Comparison of ENCODE assay signal across 1 cellular context in the genomic region with DNA sequence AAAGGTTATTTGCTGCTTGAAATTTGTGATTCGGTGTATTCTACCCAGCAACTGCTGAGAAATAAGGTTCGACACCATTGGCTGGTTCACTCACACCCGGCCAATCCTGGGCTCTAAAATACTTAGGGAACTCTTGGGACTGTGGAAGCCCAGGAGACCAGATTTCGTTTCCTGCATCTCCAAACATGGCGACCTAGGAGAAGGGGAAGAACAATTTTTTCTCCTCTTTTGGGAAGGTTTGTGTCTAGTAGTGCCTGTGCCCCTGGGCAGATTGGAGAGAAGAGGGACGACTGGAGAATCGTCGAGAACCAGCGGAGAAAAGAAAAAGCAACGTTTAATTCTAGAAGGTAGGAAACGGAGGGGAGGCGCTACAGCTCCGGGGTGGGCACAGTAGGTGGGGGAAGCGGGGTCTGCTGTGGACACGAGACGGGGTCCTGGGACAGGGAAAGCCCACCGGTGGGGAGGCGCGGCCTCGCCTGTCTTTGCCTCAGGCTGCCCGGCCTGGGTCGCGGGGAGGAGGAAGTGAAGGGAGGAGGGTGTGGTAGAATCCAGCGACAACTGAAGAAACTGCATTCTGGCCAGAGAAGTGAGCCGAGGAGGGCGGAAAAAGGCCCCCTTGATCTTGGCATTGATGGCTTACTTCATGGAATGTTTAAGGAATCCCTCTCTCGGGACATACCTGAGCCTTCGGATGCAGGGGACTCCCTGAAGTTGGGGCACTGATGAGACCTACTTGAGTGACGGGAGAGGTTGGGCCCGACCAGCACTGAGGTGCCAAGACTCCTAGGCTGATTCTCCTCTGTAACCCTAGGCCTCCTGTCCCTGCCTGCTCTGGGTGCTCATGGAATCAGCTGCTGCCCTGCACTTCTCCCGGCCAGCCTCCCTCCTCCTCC.
TF ChIP-seq lines count a peak whose summit lies in the region.

A gene (plus strand): TSS at position 160 of the 893 bp plus-strand sequence. CDS start 682 bp downstream, at position 842.

TF ChIP-seq in HepG2, 621 proteins besides CTCF, POLR2A, EP300 and RAD21 (continued from another document and continues in another):
- TF ChIP-seq, protein P1, sequence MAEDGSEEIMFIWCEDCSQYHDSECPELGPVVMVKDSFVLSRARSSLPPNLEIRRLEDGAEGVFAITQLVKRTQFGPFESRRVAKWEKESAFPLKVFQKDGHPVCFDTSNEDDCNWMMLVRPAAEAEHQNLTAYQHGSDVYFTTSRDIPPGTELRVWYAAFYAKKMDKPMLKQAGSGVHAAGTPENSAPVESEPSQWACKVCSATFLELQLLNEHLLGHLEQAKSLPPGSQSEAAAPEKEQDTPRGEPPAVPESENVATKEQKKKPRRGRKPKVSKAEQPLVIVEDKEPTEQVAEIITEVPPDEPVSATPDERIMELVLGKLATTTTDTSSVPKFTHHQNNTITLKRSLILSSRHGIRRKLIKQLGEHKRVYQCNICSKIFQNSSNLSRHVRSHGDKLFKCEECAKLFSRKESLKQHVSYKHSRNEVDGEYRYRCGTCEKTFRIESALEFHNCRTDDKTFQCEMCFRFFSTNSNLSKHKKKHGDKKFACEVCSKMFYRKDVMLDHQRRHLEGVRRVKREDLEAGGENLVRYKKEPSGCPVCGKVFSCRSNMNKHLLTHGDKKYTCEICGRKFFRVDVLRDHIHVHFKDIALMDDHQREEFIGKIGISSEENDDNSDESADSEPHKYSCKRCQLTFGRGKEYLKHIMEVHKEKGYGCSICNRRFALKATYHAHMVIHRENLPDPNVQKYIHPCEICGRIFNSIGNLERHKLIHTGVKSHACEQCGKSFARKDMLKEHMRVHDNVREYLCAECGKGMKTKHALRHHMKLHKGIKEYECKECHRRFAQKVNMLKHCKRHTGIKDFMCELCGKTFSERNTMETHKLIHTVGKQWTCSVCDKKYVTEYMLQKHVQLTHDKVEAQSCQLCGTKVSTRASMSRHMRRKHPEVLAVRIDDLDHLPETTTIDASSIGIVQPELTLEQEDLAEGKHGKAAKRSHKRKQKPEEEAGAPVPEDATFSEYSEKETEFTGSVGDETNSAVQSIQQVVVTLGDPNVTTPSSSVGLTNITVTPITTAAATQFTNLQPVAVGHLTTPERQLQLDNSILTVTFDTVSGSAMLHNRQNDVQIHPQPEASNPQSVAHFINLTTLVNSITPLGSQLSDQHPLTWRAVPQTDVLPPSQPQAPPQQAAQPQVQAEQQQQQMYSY (CRISPR knock-in tag; IDR thresholded peaks at IDR 0.05), result peak; percentile 74; the same call in 1 of the 2 replicates
- TF ChIP-seq REPIN1 (CRISPR knock-in tag; IDR thresholded peaks at IDR 0.05; ENCODE audit: borderline replicate concordance, low read depth) (peak; percentile 18; the same call in 1 of the 2 replicates), KDM2A (CRISPR knock-in tag; IDR thresholded peaks at IDR 0.05; ENCODE audit: borderline replicate concordance, low read depth) (0 out of 2 replicates have a peak, but pooled peaks have one; percentile 12), ZNF44 (CRISPR knock-in tag; IDR thresholded peaks at IDR 0.05) (no peak), NCOA5 (CRISPR knock-in tag; IDR thresholded peaks at IDR 0.05) (no peak), JUND (CRISPR knock-in tag; IDR thresholded peaks at IDR 0.05) (no peak), RCOR2 (CRISPR knock-in tag; IDR thresholded peaks at IDR 0.05) (no peak), ARID2 (CRISPR knock-in tag; IDR thresholded peaks at IDR 0.05; ENCODE audit: borderline replicate concordance) (0 out of 2 replicates have a peak, but pooled peaks have one; percentile 15), AGO1 (IDR thresholded peaks at IDR 0.05; ENCODE audit: low read depth, low read length, poor library complexity, severe bottlenecking) (no peak), ZC3H13 (CRISPR knock-in tag; IDR thresholded peaks at IDR 0.05) (peak; percentile 71), ZKSCAN8 (CRISPR knock-in tag; IDR thresholded peaks at IDR 0.05; ENCODE audit: borderline replicate concordance) (no peak), NFKB2 (CRISPR knock-in tag; IDR thresholded peaks at IDR 0.05; ENCODE audit: borderline replicate concordance) (peak; percentile 46; the same call in 1 of the 2 replicates), ZNF230 (CRISPR knock-in tag; IDR thresholded peaks at IDR 0.05) (no peak), ZNF510 (CRISPR knock-in tag; IDR thresholded peaks at IDR 0.05; ENCODE audit: low read depth) (no peak), THAP11 (CRISPR knock-in tag; IDR thresholded peaks at IDR 0.05) (0 out of 2 replicates have a peak, but pooled peaks have one; percentile 5), DMAP1 (CRISPR knock-in tag; IDR thresholded peaks at IDR 0.05) (peak; percentile 43; the same call in 1 of the 2 replicates), ASH2L (IDR thresholded peaks at IDR 0.05; ENCODE audit: insufficient read length, low read depth, low read length) (no peak), ZNF232 (CRISPR knock-in tag; IDR thresholded peaks at IDR 0.05; ENCODE audit: borderline replicate concordance) (0 out of 2 replicates have a peak, but pooled peaks have one; percentile 53), ZSCAN9 (CRISPR knock-in tag; IDR thresholded peaks at IDR 0.05; ENCODE audit: borderline replicate concordance) (no peak), PHF8 (CRISPR knock-in tag; IDR thresholded peaks at IDR 0.05) (peak; percentile 67), KLF15 (CRISPR knock-in tag; IDR thresholded peaks at IDR 0.05; ENCODE audit: borderline replicate concordance) (no peak), KLF6 (CRISPR knock-in tag; IDR thresholded peaks at IDR 0.05) (no peak), NFE2L2 (IDR thresholded peaks at IDR 0.05; ENCODE audit: low read length) (no peak), ZNF816 (CRISPR knock-in tag; IDR thresholded peaks at IDR 0.05; ENCODE audit: borderline replicate concordance) (0 out of 2 replicates have a peak, but pooled peaks have one; percentile 68), FOSL1 (CRISPR knock-in tag; IDR thresholded peaks at IDR 0.05; ENCODE audit: borderline replicate concordance) (no peak), GATAD1 (CRISPR knock-in tag; IDR thresholded peaks at IDR 0.05) (no peak), PHF20 (CRISPR knock-in tag; IDR thresholded peaks at IDR 0.05) (no peak; the same call in 1 of the 2 replicates), PRPF4 (IDR thresholded peaks at IDR 0.05; ENCODE audit: low read depth, low read length, poor library complexity, severe bottlenecking) (no peak), GABPB1 (CRISPR knock-in tag; IDR thresholded peaks at IDR 0.05) (peak; percentile 29; the same call in 1 of the 2 replicates), ZFAT (CRISPR knock-in tag; conservative IDR thresholded peaks at IDR 0.05) (no peak), KAT8 (CRISPR knock-in tag; IDR thresholded peaks at IDR 0.05) (peak; percentile 70), ZNF598 (CRISPR knock-in tag; IDR thresholded peaks at IDR 0.05; ENCODE audit: borderline replicate concordance) (no peak), REXO4 (CRISPR knock-in tag; IDR thresholded peaks at IDR 0.05; ENCODE audit: borderline replicate concordance) (no peak), ZZZ3 (CRISPR knock-in tag; IDR thresholded peaks at IDR 0.05; ENCODE audit: borderline replicate concordance) (no peak), CEBPG (CRISPR knock-in tag; IDR thresholded peaks at IDR 0.05) (no peak), TOE1 (CRISPR knock-in tag; IDR thresholded peaks at IDR 0.05) (no peak), ZNF724P (CRISPR knock-in tag; IDR thresholded peaks at IDR 0.05; ENCODE audit: borderline replicate concordance) (no peak), POGZ (CRISPR knock-in tag; IDR thresholded peaks at IDR 0.05) (no peak), ZMYM2 (CRISPR knock-in tag; IDR thresholded peaks at IDR 0.05) (no peak), ZMYM4 (CRISPR knock-in tag; IDR thresholded peaks at IDR 0.05) (0 out of 2 replicates have a peak, but pooled peaks have one; percentile 29), HNRNPLL (IDR thresholded peaks at IDR 0.05; ENCODE audit: low read depth, low read length, poor library complexity, severe bottlenecking) (no peak), KDM6A (CRISPR knock-in tag; IDR thresholded peaks at IDR 0.05; ENCODE audit: low read depth) (no peak), TEAD3 (CRISPR knock-in tag; optimal IDR thresholded peaks at IDR 0.05; ENCODE audit: borderline replicate concordance) (no peak)
- TF ChIP-seq, protein P2, sequence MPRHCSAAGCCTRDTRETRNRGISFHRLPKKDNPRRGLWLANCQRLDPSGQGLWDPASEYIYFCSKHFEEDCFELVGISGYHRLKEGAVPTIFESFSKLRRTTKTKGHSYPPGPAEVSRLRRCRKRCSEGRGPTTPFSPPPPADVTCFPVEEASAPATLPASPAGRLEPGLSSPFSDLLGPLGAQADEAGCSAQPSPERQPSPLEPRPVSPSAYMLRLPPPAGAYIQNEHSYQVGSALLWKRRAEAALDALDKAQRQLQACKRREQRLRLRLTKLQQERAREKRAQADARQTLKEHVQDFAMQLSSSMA (CRISPR knock-in tag; IDR thresholded peaks at IDR 0.05), result no peak
- TF ChIP-seq, protein P3, sequence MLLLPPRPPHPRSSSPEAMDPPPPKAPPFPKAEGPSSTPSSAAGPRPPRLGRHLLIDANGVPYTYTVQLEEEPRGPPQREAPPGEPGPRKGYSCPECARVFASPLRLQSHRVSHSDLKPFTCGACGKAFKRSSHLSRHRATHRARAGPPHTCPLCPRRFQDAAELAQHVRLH (CRISPR knock-in tag; IDR thresholded peaks at IDR 0.05; ENCODE audit: borderline replicate concordance, low read depth), result no peak
- TF ChIP-seq, protein P4, sequence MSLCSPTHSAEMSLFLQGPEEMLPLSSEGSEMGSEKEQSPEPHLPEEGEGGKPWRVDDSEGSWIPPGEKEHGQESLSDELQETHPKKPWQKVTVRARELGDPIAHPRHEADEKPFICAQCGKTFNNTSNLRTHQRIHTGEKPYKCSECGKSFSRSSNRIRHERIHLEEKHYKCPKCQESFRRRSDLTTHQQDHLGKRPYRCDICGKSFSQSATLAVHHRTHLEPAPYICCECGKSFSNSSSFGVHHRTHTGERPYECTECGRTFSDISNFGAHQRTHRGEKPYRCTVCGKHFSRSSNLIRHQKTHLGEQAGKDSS (CRISPR knock-in tag; IDR thresholded peaks at IDR 0.05; ENCODE audit: borderline replicate concordance, low read depth), result no peak
- TF ChIP-seq, protein P5, sequence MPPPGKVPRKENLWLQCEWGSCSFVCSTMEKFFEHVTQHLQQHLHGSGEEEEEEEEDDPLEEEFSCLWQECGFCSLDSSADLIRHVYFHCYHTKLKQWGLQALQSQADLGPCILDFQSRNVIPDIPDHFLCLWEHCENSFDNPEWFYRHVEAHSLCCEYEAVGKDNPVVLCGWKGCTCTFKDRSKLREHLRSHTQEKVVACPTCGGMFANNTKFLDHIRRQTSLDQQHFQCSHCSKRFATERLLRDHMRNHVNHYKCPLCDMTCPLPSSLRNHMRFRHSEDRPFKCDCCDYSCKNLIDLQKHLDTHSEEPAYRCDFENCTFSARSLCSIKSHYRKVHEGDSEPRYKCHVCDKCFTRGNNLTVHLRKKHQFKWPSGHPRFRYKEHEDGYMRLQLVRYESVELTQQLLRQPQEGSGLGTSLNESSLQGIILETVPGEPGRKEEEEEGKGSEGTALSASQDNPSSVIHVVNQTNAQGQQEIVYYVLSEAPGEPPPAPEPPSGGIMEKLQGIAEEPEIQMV (CRISPR knock-in tag; IDR thresholded peaks at IDR 0.05; ENCODE audit: low read depth), result no peak; the same call in 1 of the 2 replicates
- TF ChIP-seq, protein P6, sequence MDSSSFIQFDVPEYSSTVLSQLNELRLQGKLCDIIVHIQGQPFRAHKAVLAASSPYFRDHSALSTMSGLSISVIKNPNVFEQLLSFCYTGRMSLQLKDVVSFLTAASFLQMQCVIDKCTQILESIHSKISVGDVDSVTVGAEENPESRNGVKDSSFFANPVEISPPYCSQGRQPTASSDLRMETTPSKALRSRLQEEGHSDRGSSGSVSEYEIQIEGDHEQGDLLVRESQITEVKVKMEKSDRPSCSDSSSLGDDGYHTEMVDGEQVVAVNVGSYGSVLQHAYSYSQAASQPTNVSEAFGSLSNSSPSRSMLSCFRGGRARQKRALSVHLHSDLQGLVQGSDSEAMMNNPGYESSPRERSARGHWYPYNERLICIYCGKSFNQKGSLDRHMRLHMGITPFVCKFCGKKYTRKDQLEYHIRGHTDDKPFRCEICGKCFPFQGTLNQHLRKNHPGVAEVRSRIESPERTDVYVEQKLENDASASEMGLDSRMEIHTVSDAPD (CRISPR knock-in tag; IDR thresholded peaks at IDR 0.05), result 0 out of 2 replicates have a peak, but pooled peaks have one; percentile 31
- TF ChIP-seq, protein P7, sequence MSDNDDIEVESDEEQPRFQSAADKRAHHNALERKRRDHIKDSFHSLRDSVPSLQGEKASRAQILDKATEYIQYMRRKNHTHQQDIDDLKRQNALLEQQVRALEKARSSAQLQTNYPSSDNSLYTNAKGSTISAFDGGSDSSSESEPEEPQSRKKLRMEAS (IDR thresholded peaks at IDR 0.05), result peak; percentile 39
- TF ChIP-seq, protein P8, sequence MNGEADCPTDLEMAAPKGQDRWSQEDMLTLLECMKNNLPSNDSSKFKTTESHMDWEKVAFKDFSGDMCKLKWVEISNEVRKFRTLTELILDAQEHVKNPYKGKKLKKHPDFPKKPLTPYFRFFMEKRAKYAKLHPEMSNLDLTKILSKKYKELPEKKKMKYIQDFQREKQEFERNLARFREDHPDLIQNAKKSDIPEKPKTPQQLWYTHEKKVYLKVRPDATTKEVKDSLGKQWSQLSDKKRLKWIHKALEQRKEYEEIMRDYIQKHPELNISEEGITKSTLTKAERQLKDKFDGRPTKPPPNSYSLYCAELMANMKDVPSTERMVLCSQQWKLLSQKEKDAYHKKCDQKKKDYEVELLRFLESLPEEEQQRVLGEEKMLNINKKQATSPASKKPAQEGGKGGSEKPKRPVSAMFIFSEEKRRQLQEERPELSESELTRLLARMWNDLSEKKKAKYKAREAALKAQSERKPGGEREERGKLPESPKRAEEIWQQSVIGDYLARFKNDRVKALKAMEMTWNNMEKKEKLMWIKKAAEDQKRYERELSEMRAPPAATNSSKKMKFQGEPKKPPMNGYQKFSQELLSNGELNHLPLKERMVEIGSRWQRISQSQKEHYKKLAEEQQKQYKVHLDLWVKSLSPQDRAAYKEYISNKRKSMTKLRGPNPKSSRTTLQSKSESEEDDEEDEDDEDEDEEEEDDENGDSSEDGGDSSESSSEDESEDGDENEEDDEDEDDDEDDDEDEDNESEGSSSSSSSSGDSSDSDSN (CRISPR knock-in tag; IDR thresholded peaks at IDR 0.05), result peak; percentile 40; the same call in 1 of the 2 replicates
